Comparison of ENCODE assay signal across 1 cellular context in the genomic region with DNA sequence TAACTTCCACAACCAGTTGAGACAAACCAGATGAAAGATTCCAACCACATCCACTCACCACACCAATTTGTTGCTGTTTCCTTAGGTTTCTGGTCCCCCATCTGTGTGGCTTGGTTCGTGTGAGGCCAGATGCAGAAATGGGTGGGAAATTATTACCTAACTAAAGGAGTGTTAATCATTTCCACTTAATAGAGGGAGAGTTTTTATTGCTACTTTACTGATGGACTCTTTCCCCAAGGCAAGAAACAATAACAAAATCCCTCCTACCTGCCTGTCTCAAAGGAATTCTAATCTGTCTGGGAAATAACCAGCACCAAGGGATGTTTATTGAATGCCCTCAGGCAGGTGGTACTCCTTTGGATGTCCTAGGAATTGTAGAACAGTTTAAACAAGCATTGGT.
TF ChIP-seq lines count a peak whose summit lies in the region.

No MANE protein-coding gene starts in this region.

TF ChIP-seq in neural cell, 6 proteins besides CTCF, POLR2A, EP300 and RAD21 (continued from another document):
- TF ChIP-seq, protein P1, sequence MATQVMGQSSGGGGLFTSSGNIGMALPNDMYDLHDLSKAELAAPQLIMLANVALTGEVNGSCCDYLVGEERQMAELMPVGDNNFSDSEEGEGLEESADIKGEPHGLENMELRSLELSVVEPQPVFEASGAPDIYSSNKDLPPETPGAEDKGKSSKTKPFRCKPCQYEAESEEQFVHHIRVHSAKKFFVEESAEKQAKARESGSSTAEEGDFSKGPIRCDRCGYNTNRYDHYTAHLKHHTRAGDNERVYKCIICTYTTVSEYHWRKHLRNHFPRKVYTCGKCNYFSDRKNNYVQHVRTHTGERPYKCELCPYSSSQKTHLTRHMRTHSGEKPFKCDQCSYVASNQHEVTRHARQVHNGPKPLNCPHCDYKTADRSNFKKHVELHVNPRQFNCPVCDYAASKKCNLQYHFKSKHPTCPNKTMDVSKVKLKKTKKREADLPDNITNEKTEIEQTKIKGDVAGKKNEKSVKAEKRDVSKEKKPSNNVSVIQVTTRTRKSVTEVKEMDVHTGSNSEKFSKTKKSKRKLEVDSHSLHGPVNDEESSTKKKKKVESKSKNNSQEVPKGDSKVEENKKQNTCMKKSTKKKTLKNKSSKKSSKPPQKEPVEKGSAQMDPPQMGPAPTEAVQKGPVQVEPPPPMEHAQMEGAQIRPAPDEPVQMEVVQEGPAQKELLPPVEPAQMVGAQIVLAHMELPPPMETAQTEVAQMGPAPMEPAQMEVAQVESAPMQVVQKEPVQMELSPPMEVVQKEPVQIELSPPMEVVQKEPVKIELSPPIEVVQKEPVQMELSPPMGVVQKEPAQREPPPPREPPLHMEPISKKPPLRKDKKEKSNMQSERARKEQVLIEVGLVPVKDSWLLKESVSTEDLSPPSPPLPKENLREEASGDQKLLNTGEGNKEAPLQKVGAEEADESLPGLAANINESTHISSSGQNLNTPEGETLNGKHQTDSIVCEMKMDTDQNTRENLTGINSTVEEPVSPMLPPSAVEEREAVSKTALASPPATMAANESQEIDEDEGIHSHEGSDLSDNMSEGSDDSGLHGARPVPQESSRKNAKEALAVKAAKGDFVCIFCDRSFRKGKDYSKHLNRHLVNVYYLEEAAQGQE (IDR thresholded peaks at IDR 0.05; ENCODE audit: borderline replicate concordance), result no peak
